Comparison of ENCODE assay signal across 8 cellular contexts in the genomic region with DNA sequence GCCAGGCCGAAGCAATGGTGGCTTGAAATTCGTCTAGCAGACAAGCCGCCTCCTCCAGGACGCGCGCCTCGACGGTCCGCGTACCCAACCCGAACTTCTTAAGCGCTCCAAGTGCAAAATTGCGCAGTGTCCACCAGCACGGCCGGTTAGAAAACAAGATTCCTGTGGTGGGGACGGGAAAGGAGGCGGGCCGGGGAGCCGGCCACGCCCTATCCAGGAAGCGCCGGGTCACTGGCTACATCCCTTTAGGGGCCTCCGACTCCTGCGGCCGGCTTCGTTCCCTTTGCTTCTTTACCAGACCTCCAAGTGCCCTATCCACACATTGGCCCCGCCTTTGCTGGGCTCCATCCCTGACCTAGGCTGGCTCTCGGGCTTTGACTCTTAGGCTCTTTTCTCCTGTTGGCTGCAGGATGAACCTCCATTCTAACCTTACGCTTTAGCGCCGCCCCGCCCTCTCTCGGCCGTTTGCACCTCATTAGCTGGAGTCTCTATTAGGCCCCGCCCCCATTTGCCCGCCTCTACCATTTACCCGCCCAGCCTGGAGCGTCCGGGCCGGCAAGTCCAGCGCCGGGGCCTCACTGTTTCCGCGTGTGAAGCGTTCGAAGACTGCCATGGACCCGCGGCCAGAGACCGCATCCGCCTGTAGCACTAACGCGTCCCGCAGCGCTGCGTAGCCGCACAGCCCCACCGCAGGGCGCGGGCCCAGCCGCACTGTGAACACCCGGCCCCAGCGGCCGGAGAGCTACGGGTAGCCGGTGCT. TPM values are rescaled to one million over a fixed set of nuclear protein-coding genes. Genes with fewer than 3 reads are reported as not detected.
DNase-seq lines count a peak whose midpoint lies in the region; ATAC-seq and TF ChIP-seq lines count a peak whose summit lies in the region.
"Not testable (repeated sequence)": the region's sequence is repeated elsewhere in the genome, so short reads cannot be mapped to it uniquely, and the experiment has no call there.

No MANE protein-coding gene starts in this region.

- peak overlapping the region; percentile 90 for H3K27ac Mint-ChIP-seq in CD4-positive, alpha-beta T cell

- H3K36me3 ChIP-seq in esophagus muscularis mucosa = peaks cover 5 to 30% (median 26%) of the 10 kb centered on the region in 4 donors
- peaks cover 0 to 25% of the 10 kb centered on the region in 2 donors for H3K36me3 ChIP-seq in lung (ENCODE audit: control insufficient read depth in 2 of 2, insufficient read depth in 2 of 2, low read length in 2 of 2)
- not testable (repeated sequence) for H3K36me3 ChIP-seq in smooth muscle cell (ENCODE audit: low read depth)

- peak overlapping the region; percentile 89 for H3K4me2 ChIP-seq in smooth muscle cell

- 2% methylated on average over 17 of the region's 65 CpGs for WGBS in esophagus muscularis mucosa
- WGBS in lung, 2 donors = 3 to 6% methylated on average over 62 to 63 of the region's 65 CpGs
- 2% methylated on average over 59 of the region's 65 CpGs for WGBS in smooth muscle cell (ENCODE audit: low lambda C conversion rate)

- intact Hi-C loops in CD4-positive, alpha-beta T cell (cut with DNase I, micrococcal nuclease) = loop anchor here in 1 of 2 experiments (5.0 kb wide), 1 partner anchor 321 kb away; no protein-coding TSS in a partner anchor
- intact Hi-C loops in esophagus muscularis mucosa (cut with DNase I) = not testable (repeated sequence)

- TF ChIP-seq RAD21 in Ishikawa (IDR thresholded peaks at IDR 0.05; ENCODE audit: low read depth) = not testable (repeated sequence)

- peaks cover 40% of the 10 kb centered on the region for H4K20me1 ChIP-seq in smooth muscle cell (ENCODE audit: low read depth)

- peak; percentile 59 for ATAC-seq in CD4-positive, alpha-beta T cell (ENCODE audit: poor library complexity)
- peak; percentile 52 for ATAC-seq in GM21381 (IDR thresholded peaks at IDR 0.05; ENCODE audit: unreplicated experiment)
- peak; percentile 87 for ATAC-seq in lung (ENCODE audit: insufficient read depth, low FRiP score)

- CTCF ChIA-PET in CD4-positive, alpha-beta T cell (lab: Charles Lee) = not testable (repeated sequence)

- peaks cover 63 to 76% (median 75%) of the 10 kb centered on the region in 4 donors for H3K4me1 ChIP-seq in esophagus muscularis mucosa
- H3K4me1 ChIP-seq in lung (ENCODE audit: control insufficient read depth in 2 of 2, insufficient read depth in 2 of 2, low read length in 2 of 2) = peaks cover 3 to 23% of the 10 kb centered on the region in 2 donors
- H3K4me1 ChIP-seq in smooth muscle cell (ENCODE audit: low read depth) = peaks cover 20% of the 10 kb centered on the region

- POLR2A ChIA-PET in CD4-positive, alpha-beta T cell (lab: Charles Lee) = interaction anchor here (1.0 to 2.2 kb wide), 5 partner anchors 12 to 159 kb away, joined by 3 to 12 read pairs (median 6); partner anchors contain the start of genes ACTMAP, EGLN2, RAB4B and SNRPA

- not testable (repeated sequence) for TF ChIP-seq CTCF in CD4-positive, alpha-beta T cell (IDR thresholded peaks at IDR 0.05); esophagus muscularis mucosa (IDR thresholded peaks at IDR 0.05); lung (IDR thresholded peaks at IDR 0.05; ENCODE audit: control extremely low read depth, extremely low read depth); smooth muscle cell (IDR thresholded peaks at IDR 0.05; ENCODE audit: borderline replicate concordance, insufficient read depth, poor library complexity, severe bottlenecking)

- H3K27ac ChIP-seq in CD4-positive, alpha-beta T cell (ENCODE audit: low read depth, low read length) = not testable (repeated sequence)
- H3K27ac ChIP-seq in esophagus muscularis mucosa (replicated peaks in 1 of 4) = peak overlapping the region; percentile 75 to 99 (median 80)
- peak overlapping the region; percentile 75 to 78 for H3K27ac ChIP-seq in lung (ENCODE audit: low read depth in 1 of 2, low read length in 1 of 2)
- peak overlapping the region; percentile 46 for H3K27ac ChIP-seq in smooth muscle cell (ENCODE audit: low read depth)

- H3K4me3 ChIP-seq in esophagus muscularis mucosa (peak overlapping the region; percentile 50 to 65 (median 54)), smooth muscle cell (peak overlapping the region; percentile 43)
- H3K4me3 ChIP-seq in lung = not testable (repeated sequence)

- DNase-seq in CD4-positive, alpha-beta T cell = peak in 3 of 10 experiments; percentile 33 to 50 (median 42)
- DNase-seq in SK-N-DZ (ENCODE audit: low spot score) (peak; percentile 65), esophagus muscularis mucosa (ENCODE audit: extremely low spot score) (peak; percentile 96), lung (ENCODE audit: low spot score) (peak; percentile 86), smooth muscle cell (lab: John Stamatoyannopoulos, UW; ENCODE audit: unreplicated experiment) (peak; percentile 81)
- DNase-seq in activated naive CD4-positive, alpha-beta T cell treated with anti-CD3 and anti-CD28 coated beads, Interleukin-2, amount 50 U/mL, for 16 hours = peak; percentile 47

- H3K36me3 Mint-ChIP-seq in CD4-positive, alpha-beta T cell (ENCODE audit: low read depth) = peaks cover 49% of the 10 kb centered on the region

- peaks cover 54% of the 10 kb centered on the region for H3K4me1 Mint-ChIP-seq in CD4-positive, alpha-beta T cell (ENCODE audit: low read depth)

- not testable (repeated sequence) for TF ChIP-seq EP300 in Ishikawa (IDR thresholded peaks at IDR 0.05; ENCODE audit: borderline replicate concordance); esophagus muscularis mucosa (IDR thresholded peaks at IDR 0.05)

- not testable (repeated sequence) for H3K79me2 ChIP-seq in smooth muscle cell (ENCODE audit: low read depth)

- H3K27me3 ChIP-seq in CD4-positive, alpha-beta T cell (ENCODE audit: control insufficient read depth, insufficient read depth, low read length); esophagus muscularis mucosa; lung (ENCODE audit: control insufficient read depth, insufficient read depth); smooth muscle cell (ENCODE audit: low read depth): not testable (repeated sequence)

- not testable (repeated sequence) for TF ChIP-seq POLR2A in esophagus muscularis mucosa (IDR thresholded peaks at IDR 0.05; ENCODE audit: low read depth)

- H3K9me3 ChIP-seq in CD4-positive, alpha-beta T cell (ENCODE audit: control insufficient read depth, low read length); esophagus muscularis mucosa; lung (ENCODE audit: control insufficient read depth in 2 of 2, insufficient read depth in 1 of 2, low read length in 1 of 2); smooth muscle cell (replicated peaks; ENCODE audit: low read depth): not testable (repeated sequence)

- H2AFZ ChIP-seq in smooth muscle cell (ENCODE audit: low read depth) = not testable (repeated sequence)

- peaks cover 18% of the 10 kb centered on the region for H3F3A ChIP-seq in smooth muscle cell (ENCODE audit: low read depth)

- not testable (repeated sequence) for H3K27me3 Mint-ChIP-seq in CD4-positive, alpha-beta T cell

- peak overlapping the region; percentile 95 for H3K4me3 Mint-ChIP-seq in CD4-positive, alpha-beta T cell

- peak overlapping the region; percentile 24 for H3K9ac ChIP-seq in smooth muscle cell (ENCODE audit: low read depth)

- not testable (repeated sequence) for H3K9me3 Mint-ChIP-seq in CD4-positive, alpha-beta T cell

TF ChIP-seq in Ishikawa, 13 proteins besides CTCF, POLR2A, EP300 and RAD21:
- TF ChIP-seq TCF12 (IDR thresholded peaks at IDR 0.05; ENCODE audit: low read depth) (0 out of 2 replicates have a peak, but pooled peaks have one; percentile 6), MAX (IDR thresholded peaks at IDR 0.05) (peak; percentile 93)

RNA-seq across cellular contexts. Expression of gene EGLN2, which starts 11.8 kb away (rescaled TPM):
- 100 to 1,000 TPM; 150 to 151 TPM for total RNA-seq in CD4-positive, alpha-beta T cell
- polyA plus RNA-seq in SK-N-DZ (2014; cell fraction: cytosol; rRNA removed) = 60.7 and 81.0 TPM in 2 replicates
- polyA plus RNA-seq in SK-N-DZ (2014; cell fraction: nucleus; rRNA removed) = 85.8 and 106 TPM in 2 replicates
- total RNA-seq in esophagus muscularis mucosa (100 to 1,000 TPM in 2 of 4 donors, 10 to 100 TPM in 2; 93.1 to 131 (median 101) TPM), lung (100 to 1,000 TPM; 130 to 157 TPM), smooth muscle cell (25.1 and 26.7 TPM in 2 replicates)
- polyA plus RNA-seq in lung (100 to 1,000 TPM; 132 to 133 TPM), smooth muscle cell (77.1 and 90.5 TPM in 2 replicates)

RNA-seq across cellular contexts. Expression of gene RAB4B, which starts 32.8 kb away (rescaled TPM):
- 10 to 100 TPM; 26.6 to 26.9 TPM for total RNA-seq in CD4-positive, alpha-beta T cell
- 12.7 and 14.5 TPM in 2 replicates for polyA plus RNA-seq in SK-N-DZ (2014; cell fraction: cytosol; rRNA removed)
- polyA plus RNA-seq in SK-N-DZ (2014; cell fraction: nucleus; rRNA removed) = 11.5 and 12.8 TPM in 2 replicates
- total RNA-seq in esophagus muscularis mucosa = 10 to 100 TPM; 22.9 to 26.6 (median 23.2) TPM
- 10 to 100 TPM; 11.5 to 73.0 TPM for total RNA-seq in lung
- polyA plus RNA-seq in lung = 10 to 100 TPM; 78.6 to 90.9 TPM
- total RNA-seq in smooth muscle cell = 10.6 and 12.1 TPM in 2 replicates
- 39.5 and 43.5 TPM in 2 replicates for polyA plus RNA-seq in smooth muscle cell

RNA-seq across cellular contexts. Expression of gene MIA, which starts 35.5 kb away (rescaled TPM):
- not detected for total RNA-seq in CD4-positive, alpha-beta T cell
- not detected in 2 replicates for polyA plus RNA-seq in SK-N-DZ (2014; cell fraction: cytosol; rRNA removed)
- 3.9 TPM in 1 of 2 replicates, not detected in the other for polyA plus RNA-seq in SK-N-DZ (2014; cell fraction: nucleus; rRNA removed)
- total RNA-seq in esophagus muscularis mucosa (1 to 10 TPM; 2.1 to 4.1 (median 2.7) TPM), lung (1 to 10 TPM in 1 of 2 donors, not detected in 1; 3.2 TPM), smooth muscle cell (3.8 TPM in 1 of 2 replicates, not detected in the other)
- polyA plus RNA-seq in lung (1 to 10 TPM in 1 of 2 donors, under 1 TPM in 1; 0.75 to 4.6 TPM), smooth muscle cell (2.4 and 4.0 TPM in 2 replicates)

RNA-seq across cellular contexts. Expression of gene CYP2A6, which starts 39.4 kb away (rescaled TPM):
- total RNA-seq in CD4-positive, alpha-beta T cell = not detected
- not detected in 2 replicates for polyA plus RNA-seq in SK-N-DZ (2014; cell fraction: cytosol; rRNA removed)
- polyA plus RNA-seq in SK-N-DZ (2014; cell fraction: nucleus; rRNA removed) = not detected in 2 replicates
- total RNA-seq in esophagus muscularis mucosa (not detected), lung (1 to 10 TPM in 1 of 2 donors, under 1 TPM in 1; 0.97 to 1.7 TPM), smooth muscle cell (not detected in 2 replicates)
- polyA plus RNA-seq in lung (under 1 TPM; 0.45 to 0.57 TPM), smooth muscle cell (not detected in 2 replicates)

RNA-seq across cellular contexts. Expression of gene SNRPA, which starts 59.8 kb away (rescaled TPM):
- total RNA-seq in CD4-positive, alpha-beta T cell = 10 to 100 TPM; 60.3 to 76.7 TPM
- polyA plus RNA-seq in SK-N-DZ (2014; cell fraction: cytosol; rRNA removed) = 163 TPM in 2 replicates
- polyA plus RNA-seq in SK-N-DZ (2014; cell fraction: nucleus; rRNA removed) = 165 and 289 TPM in 2 replicates
- total RNA-seq in esophagus muscularis mucosa (10 to 100 TPM; 47.3 to 69.1 (median 57.6) TPM), lung (10 to 100 TPM; 47.4 to 77.4 TPM), smooth muscle cell (30.3 and 39.3 TPM in 2 replicates)
- polyA plus RNA-seq in lung (10 to 100 TPM; 44.5 to 69.9 TPM), smooth muscle cell (87.7 TPM in 2 replicates)
